Comparison of ENCODE assay signal across 8 cellular contexts in genomic region chr12:95942106-95942531, GRCh38. TPM values are rescaled to one million over a fixed set of nuclear protein-coding genes. Genes with fewer than 3 reads are reported as not detected.
DNase-seq lines count a peak whose midpoint lies in the region; ATAC-seq and TF ChIP-seq lines count a peak whose summit lies in the region.

No MANE protein-coding gene starts in this region.

- POLR2A ChIA-PET in Panc1 (lab: Charles Lee): no interaction called here

- H3K27ac Mint-ChIP-seq in activated CD8-positive, alpha-beta memory T cell treated with anti-CD3 and anti-CD28 coated beads, Interleukin-2, amount 10 ng/mL, durations not matched to agents 7 days and 5 days: peak overlapping the region; percentile 85

- intact Hi-C loops in Panc1 (cut with micrococcal nuclease; ENCODE audit: unreplicated experiment): no loop called here
- intact Hi-C loops in ovary (cut with DNase I): no loop called here

- H3K9me3 ChIP-seq in Panc1 (ENCODE audit: control insufficient read depth, insufficient read depth, low read depth, low read length) (no peaks in the 10 kb centered on the region), ovary (no peaks in the 10 kb centered on the region)

- no TSS peak for BruUV-seq in Panc1 (replicated peaks; lab: Mats Ljungman, UMichigan)

- H3K4me3 Mint-ChIP-seq in activated CD8-positive, alpha-beta memory T cell treated with anti-CD3 and anti-CD28 coated beads, Interleukin-2, amount 10 ng/mL, durations not matched to agents 7 days and 5 days: peak overlapping the region; percentile 91

- H3K27ac ChIP-seq in Panc1 (ENCODE audit: low read length): 0 out of 2 replicates have a peak overlapping the region, but pooled peaks have one; percentile 17
- H3K27ac ChIP-seq in epithelial cell of prostate: peak overlapping the region; percentile 47
- H3K27ac ChIP-seq in ovary: peak overlapping the region in 1 of 2 donors; percentile 34

- H3K4me1 ChIP-seq in Panc1 (ENCODE audit: control insufficient read depth, insufficient read depth, low read length): no peaks in the 10 kb centered on the region
- no peaks in the 10 kb centered on the region for H3K4me1 ChIP-seq in ovary (ENCODE audit: insufficient read depth)

- H3K27me3 ChIP-seq in Panc1 (ENCODE audit: control insufficient read depth, insufficient read depth, low read length): peaks cover 7% of the 10 kb centered on the region; the same call in 1 of the 2 replicates
- no peaks in the 10 kb centered on the region for H3K27me3 ChIP-seq in ovary

- DNase-seq in activated CD8-positive, alpha-beta memory T cell treated with anti-CD3 and anti-CD28 coated beads, Interleukin-2, amount 10 ng/mL, durations not matched to agents 7 days and 5 days: no peak
- no peak for DNase-seq in activated CD8-positive, alpha-beta memory T cell treated with anti-CD3 and anti-CD28 coated beads, Interleukin-2, amount 50 U/mL, for 48 hours
- DNase-seq in Panc1 (ENCODE audit: low read depth, low spot score) (no peak), epithelial cell of prostate (ENCODE audit: low read depth, low spot score) (no peak), ovary (no peak), GOT3 (lab: John Stamatoyannopoulos, UW) (no peak), GF-D8 (lab: John Stamatoyannopoulos, UW) (no peak)

- 9 to 19% (median 14%) methylated on average over 14 of the region's 14 CpGs for WGBS in ovary, 3 donors

- CTCF ChIA-PET in activated CD8-positive, alpha-beta memory T cell treated with anti-CD3 and anti-CD28 coated beads, Interleukin-2, amount 10 ng/mL, durations not matched to agents 7 days and 5 days (lab: Charles Lee): interaction anchor here (1.2 to 2.5 kb wide), 5 partner anchors 12 to 273 kb away, joined by 3 to 10 read pairs (median 6); no protein-coding TSS in a partner anchor
- CTCF ChIA-PET in Panc1 (lab: Charles Lee): interaction anchor here (1.8 kb wide), 1 partner anchor 24 kb away, joined by 9 read pairs; no protein-coding TSS in a partner anchor

- TF ChIP-seq POLR2A in ovary (IDR thresholded peaks at IDR 0.05): no peak

- H3K4me3 ChIP-seq in Panc1 (ENCODE audit: low read depth in 2 of 2, low read length in 2 of 2) (peak overlapping the region; percentile 63 to 83), ovary (peak overlapping the region; percentile 65)

- H3K9me3 Mint-ChIP-seq in activated CD8-positive, alpha-beta memory T cell treated with anti-CD3 and anti-CD28 coated beads, Interleukin-2, amount 10 ng/mL, durations not matched to agents 7 days and 5 days (ENCODE audit: low read depth): no peaks in the 10 kb centered on the region

- H3K36me3 Mint-ChIP-seq in activated CD8-positive, alpha-beta memory T cell treated with anti-CD3 and anti-CD28 coated beads, Interleukin-2, amount 10 ng/mL, durations not matched to agents 7 days and 5 days: no peaks in the 10 kb centered on the region

- H3K36me3 ChIP-seq in Panc1 (ENCODE audit: control insufficient read depth, insufficient read depth, low read length) (no peaks in the 10 kb centered on the region; the same call in 1 of the 2 replicates), ovary (no peaks in the 10 kb centered on the region)

- no peak for TF ChIP-seq CTCF in Panc1 (IDR thresholded peaks at IDR 0.05)
- no peak for TF ChIP-seq CTCF in ovary (IDR thresholded peaks at IDR 0.05)

- no peak for TF ChIP-seq EP300 in ovary (IDR thresholded peaks at IDR 0.05)

- no peak for ATAC-seq in activated CD8-positive, alpha-beta memory T cell treated with anti-CD3 and anti-CD28 coated beads, Interleukin-2, amount 10 ng/mL, durations not matched to agents 7 days and 5 days
- ATAC-seq in Panc1 (no peak), HG02885 (IDR thresholded peaks at IDR 0.05; ENCODE audit: poor library complexity, unreplicated experiment) (no peak)

- H3K27me3 Mint-ChIP-seq in activated CD8-positive, alpha-beta memory T cell treated with anti-CD3 and anti-CD28 coated beads, Interleukin-2, amount 10 ng/mL, durations not matched to agents 7 days and 5 days: peaks cover 3% of the 10 kb centered on the region

- peaks cover 11% of the 10 kb centered on the region for H3K4me1 Mint-ChIP-seq in activated CD8-positive, alpha-beta memory T cell treated with anti-CD3 and anti-CD28 coated beads, Interleukin-2, amount 10 ng/mL, durations not matched to agents 7 days and 5 days

- in situ Hi-C loops in Panc1 (cut with HindIII; ENCODE audit: low pct_unique_long_range_greater_than_20kb, low sequenced_read_pairs): no loop called here

RNA-seq across cellular contexts. Expression of gene CCDC38, which starts 0.3 kb away (rescaled TPM):
- total RNA-seq in activated CD8-positive, alpha-beta memory T cell treated with anti-CD3 and anti-CD28 coated beads, Interleukin-2, amount 10 ng/mL, durations not matched to agents 7 days and 5 days: under 1 TPM; 0.12 to 0.50 TPM
- total RNA-seq in Panc1 (2021; ENCODE audit: unreplicated experiment) (not detected), ovary (under 1 TPM in 2 of 7 donors, not detected in 5; 0.25 to 0.37 TPM)
- polyA plus RNA-seq in Panc1 (2012; ENCODE audit: insufficient read length): not detected
- polyA plus RNA-seq in ovary: under 1 TPM in 1 of 2 donors, not detected in 1; 0.22 TPM

RNA-seq across cellular contexts. Expression of gene AMDHD1, which starts 1.0 kb away (rescaled TPM):
- total RNA-seq in activated CD8-positive, alpha-beta memory T cell treated with anti-CD3 and anti-CD28 coated beads, Interleukin-2, amount 10 ng/mL, durations not matched to agents 7 days and 5 days: 1 to 10 TPM; 1.3 to 1.4 TPM
- total RNA-seq in Panc1 (2021; ENCODE audit: unreplicated experiment): 0.54 TPM
- 0.28 TPM for polyA plus RNA-seq in Panc1 (2012; ENCODE audit: insufficient read length)
- total RNA-seq in ovary: under 1 TPM in 3 of 7 donors, not detected in 4; 0.37 to 0.71 (median 0.57) TPM
- polyA plus RNA-seq in ovary: 1 to 10 TPM in 1 of 2 donors, under 1 TPM in 1; 0.13 to 6.1 TPM

RNA-seq across cellular contexts. Expression of gene HAL, which starts 54.0 kb away (rescaled TPM):
- under 1 TPM; 0.16 to 0.38 TPM for total RNA-seq in activated CD8-positive, alpha-beta memory T cell treated with anti-CD3 and anti-CD28 coated beads, Interleukin-2, amount 10 ng/mL, durations not matched to agents 7 days and 5 days
- total RNA-seq in Panc1 (2021; ENCODE audit: unreplicated experiment) (0.08 TPM), ovary (1 to 10 TPM in 1 of 7 donors, under 1 TPM in 6; 0.23 to 2.9 (median 0.64) TPM)
- polyA plus RNA-seq in Panc1 (2012; ENCODE audit: insufficient read length): not detected
- 1 to 10 TPM in 1 of 2 donors, under 1 TPM in 1; 0.08 to 1.8 TPM for polyA plus RNA-seq in ovary
